In the genomic region with DNA sequence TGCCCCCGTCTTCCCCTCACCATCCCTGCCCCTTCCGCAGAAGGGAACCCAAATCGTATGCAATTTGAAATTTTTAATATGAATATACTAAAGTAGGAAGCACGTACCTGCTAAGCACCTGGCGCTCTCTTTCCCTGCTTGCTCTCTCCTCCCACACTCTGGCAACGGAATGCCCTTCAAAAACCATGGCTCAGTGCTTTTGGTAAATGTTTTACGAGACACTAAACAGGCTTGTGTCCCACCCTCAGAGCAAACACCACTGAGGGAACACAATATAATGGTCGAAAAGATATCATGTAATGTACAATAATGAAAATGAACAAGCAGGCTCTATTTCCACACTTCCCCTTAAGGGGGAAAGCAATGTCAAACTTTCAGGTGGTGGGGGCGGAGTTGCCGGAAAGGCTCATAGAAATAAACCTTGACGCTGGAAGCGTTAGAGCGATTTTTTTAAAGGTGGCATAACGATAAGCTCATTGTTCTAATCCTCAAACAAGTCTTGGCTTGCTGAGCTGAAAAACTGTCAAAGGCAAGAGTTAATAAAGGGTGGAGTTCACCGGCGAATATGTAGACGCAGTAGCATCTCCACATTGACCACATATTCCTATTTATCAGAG, we compare ENCODE assay signal across 10 cellular contexts.
DNase-seq lines count a peak whose midpoint lies in the region; ATAC-seq, FAIRE-seq and TF ChIP-seq lines count a peak whose summit lies in the region.
"Had no signal": no experiment of that assay in that cellular context is flagged by ENCODE, and none has a peak within 500 bp of the region (broad histone marks: within the 10 kb centered on the region; RNA-seq: fewer than 3 reads in every experiment).

No MANE protein-coding gene starts in this region.

- H3K9ac ChIP-seq in liver (ENCODE audit: low read depth in 1 of 2, low read length in 2 of 2): peak overlapping the region; percentile 80 to 98

- TF ChIP-seq RAD21 in A549 (conservative IDR thresholded peaks at IDR 0.05 in 1 of 2, IDR thresholded peaks at IDR 0.05 in 1 of 2) (no peak), liver (IDR thresholded peaks at IDR 0.05) (peak; percentile 52 to 63)

- TF ChIP-seq CTCF in A549 (IDR thresholded peaks at IDR 0.05): no peak
- no peak for TF ChIP-seq CTCF in activated B cell treated with CpG ODN at 0.5 μM for 24 hours (IDR thresholded peaks at IDR 0.05)
- no peak for TF ChIP-seq CTCF in liver (IDR thresholded peaks at IDR 0.05; ENCODE audit: low read depth, low read length, missing input control)

- CTCF ChIA-PET in A549 (lab: Yijun Ruan, JAX): interaction anchor here (1.4 kb wide), 1 partner anchor 36 kb away, joined by 4 read pairs; no protein-coding TSS in a partner anchor
- CTCF ChIA-PET in activated B cell treated with CpG ODN at 0.5 μM for 24 hours (lab: Charles Lee): no interaction called here

- ATAC-seq in A549: peak; percentile 49 to 57; a peak in 4 of 6 replicates
- no peak for ATAC-seq in activated B cell treated with CpG ODN at 0.5 μM for 24 hours (ENCODE audit: low read depth)
- no peak for ATAC-seq in activated CD4-positive, CD25-positive, alpha-beta regulatory T cell treated with anti-CD3 and anti-CD28 coated beads, Interleukin-2, amount 50 U/mL, for 24 hours

- peak overlapping the region; percentile 85 for H3K4me2 ChIP-seq in A549

- H3K4me1 ChIP-seq in A549 (peaks cover 37% of the 10 kb centered on the region), liver (ENCODE audit: control insufficient read depth in 4 of 4, insufficient read depth in 4 of 4, low read length in 3 of 4) (peaks cover 5 to 32% (median 20%) of the 10 kb centered on the region in 4 donors), SJCRH30 (no peaks in the 10 kb centered on the region)

- H3K4me1 Mint-ChIP-seq in activated B cell treated with CpG ODN at 0.5 μM for 24 hours: peaks cover 44% of the 10 kb centered on the region

- TF ChIP-seq POLR2A in A549 (IDR thresholded peaks at IDR 0.05; ENCODE audit: low read length): no peak

- peak overlapping the region; percentile 67 for H3K4me3 Mint-ChIP-seq in activated B cell treated with CpG ODN at 0.5 μM for 24 hours

- H3K36me3 ChIP-seq in liver (ENCODE audit: control insufficient read depth in 4 of 4, insufficient read depth in 3 of 4, low read depth in 1 of 4, low read length in 3 of 4) (peaks cover 0 to 4% (median 0%) of the 10 kb centered on the region in 4 donors), SJCRH30 (no peaks in the 10 kb centered on the region)

- no peaks in the 10 kb centered on the region for H3K9me3 Mint-ChIP-seq in activated B cell treated with CpG ODN at 0.5 μM for 24 hours

- H3K27ac ChIP-seq in A549 (peak overlapping the region; percentile 73 to 86), liver (ENCODE audit: low read depth in 1 of 2, low read length in 2 of 2) (peak overlapping the region; percentile 86 to 90), SJCRH30 (no peak overlapping the region)

- no peak for FAIRE-seq in A549 (lab: Jason Lieb, UNC)

- H3K27me3 Mint-ChIP-seq in activated B cell treated with CpG ODN at 0.5 μM for 24 hours: no peaks in the 10 kb centered on the region

- H3K27ac Mint-ChIP-seq in activated B cell treated with CpG ODN at 0.5 μM for 24 hours: peak overlapping the region; percentile 48

- TF ChIP-seq EP300 in A549 (IDR thresholded peaks at IDR 0.05): no peak

- WGBS in A549 (ENCODE audit: missing lambda C conversion rate): under 1% methylated on average over 17 of the region's 17 CpGs
- WGBS in liver: 37% methylated on average over 17 of the region's 17 CpGs

- POLR2A ChIA-PET in A549 (lab: Yijun Ruan, JAX) (interaction anchor here (0.6 kb wide), 2 partner anchors 17 to 173 kb away, joined by 3 to 4 read pairs; no protein-coding TSS in a partner anchor), activated B cell treated with CpG ODN at 0.5 μM for 24 hours (lab: Charles Lee) (interaction anchor here (0.5 kb wide), 2 partner anchors 9 to 224 kb away, joined by 3 to 4 read pairs; no protein-coding TSS in a partner anchor)

- DNase-seq in A549 (ENCODE audit: low read depth in 1 of 2, low spot score in 1 of 2) (peak in 1 of 2 experiments; percentile 39), NCI-H1048 (lab: John Stamatoyannopoulos, UW) (peak; percentile 53), activated B cell treated with CpG ODN at 0.5 μM for 24 hours (no peak), SJCRH30 (no peak), SHP77 treated with DMSO at 0.1 percent for 48 hours (lab: John Stamatoyannopoulos, UW) (no peak), cortex of kidney (lab: John Stamatoyannopoulos, UW) (no peak)
- DNase-seq: activated T-cell treated with anti-CD3 and anti-CD28 coated beads, Interleukin-2, amount 50 U/mL, for 1 hour; HCEC 1CT had no signal

- H3K36me3 Mint-ChIP-seq in activated B cell treated with CpG ODN at 0.5 μM for 24 hours (ENCODE audit: low read depth): no peaks in the 10 kb centered on the region

- peak overlapping the region; percentile 46 for H3K4me3 ChIP-seq in A549
- peak overlapping the region; percentile 66 to 72 (median 68) for H3K4me3 ChIP-seq in liver (ENCODE audit: low read depth in 1 of 3, low read length in 3 of 3)
- H3K4me3 ChIP-seq in SJCRH30: no peak overlapping the region

- intact Hi-C loops in activated B cell treated with CpG ODN at 0.5 μM for 24 hours (cut with micrococcal nuclease): loop anchor here (1.0 to 10.0 kb wide), 8 partner anchors 22 to 457 kb away; partner anchors contain the start of genes N4BP2, RBM47 and RHOH

- H3K27me3 ChIP-seq in liver (ENCODE audit: control insufficient read depth in 4 of 4, insufficient read depth in 4 of 4, low read length in 3 of 4): no peaks in the 10 kb centered on the region
- H3K27me3 ChIP-seq in SJCRH30: no peaks in the 10 kb centered on the region

- H3K9me3 ChIP-seq in A549 (no peaks in the 10 kb centered on the region), liver (ENCODE audit: control insufficient read depth in 4 of 4, low read length in 3 of 4) (no peaks in the 10 kb centered on the region), SJCRH30 (replicated peaks) (no peaks in the 10 kb centered on the region)

TF ChIP-seq in A549, 52 proteins besides CTCF, POLR2A, EP300 and RAD21:
- no peak for TF ChIP-seq ATOH8 (CRISPR knock-in tag; IDR thresholded peaks at IDR 0.05; ENCODE audit: low read depth)
- TF ChIP-seq JUN (IDR thresholded peaks at IDR 0.05): no peak
- no peak for TF ChIP-seq CBX8 (IDR thresholded peaks at IDR 0.05)
- TF ChIP-seq FOXS1 (CRISPR knock-in tag; IDR thresholded peaks at IDR 0.05): no peak
- no peak for TF ChIP-seq EHMT2 (IDR thresholded peaks at IDR 0.05; ENCODE audit: low read depth)
- no peak for TF ChIP-seq PHF8 (IDR thresholded peaks at IDR 0.05; ENCODE audit: borderline replicate concordance, low read depth)
- no peak for TF ChIP-seq TFCP2L1 (CRISPR knock-in tag; IDR thresholded peaks at IDR 0.05)
- no peak for TF ChIP-seq NPAS2 (CRISPR knock-in tag; IDR thresholded peaks at IDR 0.05; ENCODE audit: borderline replicate concordance)
- TF ChIP-seq ZFP36 (IDR thresholded peaks at IDR 0.05; ENCODE audit: borderline replicate concordance, partially characterized antibody): no peak
- no peak for TF ChIP-seq ZC3H11A (IDR thresholded peaks at IDR 0.05)
- no peak for TF ChIP-seq MAFK (IDR thresholded peaks at IDR 0.05; ENCODE audit: partially characterized antibody)
- no peak for TF ChIP-seq KDM5A (IDR thresholded peaks at IDR 0.05)

TF ChIP-seq in liver, 16 proteins besides CTCF, POLR2A, EP300 and RAD21 (continues in another document):
- TF ChIP-seq YY1 (IDR thresholded peaks at IDR 0.05) (peak; percentile 93), EGR1 (IDR thresholded peaks at IDR 0.05; ENCODE audit: low read depth in 2 of 2) (peak in 1 of 2 donors; percentile 56), SP1 (IDR thresholded peaks at IDR 0.05) (no peak), FOXA2 (IDR thresholded peaks at IDR 0.05) (peak; percentile 13), HNF4G (IDR thresholded peaks at IDR 0.05) (no peak), FOXA1 (IDR thresholded peaks at IDR 0.05) (no peak), GABPA (IDR thresholded peaks at IDR 0.05 in 1 of 2, conservative IDR thresholded peaks at IDR 0.05 in 1 of 2) (no peak), JUND (IDR thresholded peaks at IDR 0.05) (no peak), HNF4A (conservative IDR thresholded peaks at IDR 0.05) (peak; percentile 13 to 47), TAF1 (conservative IDR thresholded peaks at IDR 0.05) (peak; percentile 97)
- TF ChIP-seq, protein P1, sequence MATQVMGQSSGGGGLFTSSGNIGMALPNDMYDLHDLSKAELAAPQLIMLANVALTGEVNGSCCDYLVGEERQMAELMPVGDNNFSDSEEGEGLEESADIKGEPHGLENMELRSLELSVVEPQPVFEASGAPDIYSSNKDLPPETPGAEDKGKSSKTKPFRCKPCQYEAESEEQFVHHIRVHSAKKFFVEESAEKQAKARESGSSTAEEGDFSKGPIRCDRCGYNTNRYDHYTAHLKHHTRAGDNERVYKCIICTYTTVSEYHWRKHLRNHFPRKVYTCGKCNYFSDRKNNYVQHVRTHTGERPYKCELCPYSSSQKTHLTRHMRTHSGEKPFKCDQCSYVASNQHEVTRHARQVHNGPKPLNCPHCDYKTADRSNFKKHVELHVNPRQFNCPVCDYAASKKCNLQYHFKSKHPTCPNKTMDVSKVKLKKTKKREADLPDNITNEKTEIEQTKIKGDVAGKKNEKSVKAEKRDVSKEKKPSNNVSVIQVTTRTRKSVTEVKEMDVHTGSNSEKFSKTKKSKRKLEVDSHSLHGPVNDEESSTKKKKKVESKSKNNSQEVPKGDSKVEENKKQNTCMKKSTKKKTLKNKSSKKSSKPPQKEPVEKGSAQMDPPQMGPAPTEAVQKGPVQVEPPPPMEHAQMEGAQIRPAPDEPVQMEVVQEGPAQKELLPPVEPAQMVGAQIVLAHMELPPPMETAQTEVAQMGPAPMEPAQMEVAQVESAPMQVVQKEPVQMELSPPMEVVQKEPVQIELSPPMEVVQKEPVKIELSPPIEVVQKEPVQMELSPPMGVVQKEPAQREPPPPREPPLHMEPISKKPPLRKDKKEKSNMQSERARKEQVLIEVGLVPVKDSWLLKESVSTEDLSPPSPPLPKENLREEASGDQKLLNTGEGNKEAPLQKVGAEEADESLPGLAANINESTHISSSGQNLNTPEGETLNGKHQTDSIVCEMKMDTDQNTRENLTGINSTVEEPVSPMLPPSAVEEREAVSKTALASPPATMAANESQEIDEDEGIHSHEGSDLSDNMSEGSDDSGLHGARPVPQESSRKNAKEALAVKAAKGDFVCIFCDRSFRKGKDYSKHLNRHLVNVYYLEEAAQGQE (IDR thresholded peaks at IDR 0.05): peak; percentile 88

Comparison
In these comparisons a context has a peak if more than half of its experiments do, and no peak if none do; other contexts are left out.
1. ATAC-seq: peak in A549 (2 of 2); none in activated B cell treated with CpG ODN at 0.5 μM for 24 hours (single experiment) and activated CD4-positive, CD25-positive, alpha-beta regulatory T cell treated with anti-CD3 and anti-CD28 coated beads, Interleukin-2, amount 50 U/mL, for 24 hours (0 of 2).